In the genomic region with DNA sequence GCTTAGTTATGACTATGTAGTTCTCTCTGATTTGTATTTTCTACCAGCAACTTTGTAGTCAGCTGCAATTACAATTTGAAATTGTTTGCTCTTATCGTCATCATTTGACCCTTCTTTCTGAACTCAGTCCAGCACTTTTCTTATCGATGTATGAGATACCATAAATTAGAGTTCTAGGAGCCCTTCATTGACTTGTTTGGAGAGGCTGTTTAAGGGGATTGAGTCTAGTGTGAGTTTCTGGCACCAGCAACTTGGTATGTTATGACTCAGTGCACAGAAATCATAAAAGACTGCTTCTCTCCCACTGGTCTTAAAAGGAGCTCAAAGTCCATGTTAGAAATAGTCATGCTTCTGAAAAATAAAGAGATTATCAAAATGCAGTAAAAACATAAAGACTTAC, we compare ENCODE assay signal across 9 cellular contexts.
DNase-seq lines count a peak whose midpoint lies in the region; ATAC-seq and TF ChIP-seq lines count a peak whose summit lies in the region.
"Had no signal": no experiment of that assay in that cellular context is flagged by ENCODE, and none has a peak within 500 bp of the region (broad histone marks: within the 10 kb centered on the region; RNA-seq: fewer than 3 reads in every experiment).

No MANE protein-coding gene starts in this region.

- TF ChIP-seq CTCF in HFF-Myc (IDR thresholded peaks at IDR 0.05; ENCODE audit: low read depth, low read length, missing control alignments) (no peak), tibial artery (IDR thresholded peaks at IDR 0.05) (no peak), gastrocnemius medialis (IDR thresholded peaks at IDR 0.05 in 4 of 5, conservative IDR thresholded peaks at IDR 0.05 in 1 of 5) (no peak), suprapubic skin (IDR thresholded peaks at IDR 0.05) (no peak)

- H3K9me3 ChIP-seq in SK-N-MC (ENCODE audit: low read depth, low read length) (no peaks in the 10 kb centered on the region), tibial artery (no peaks in the 10 kb centered on the region), gastrocnemius medialis (no peaks in the 10 kb centered on the region), suprapubic skin (no peaks in the 10 kb centered on the region)

- H3K27me3 Mint-ChIP-seq in T-cell = no peaks in the 10 kb centered on the region

- peak overlapping the region; percentile 34 for H3K9ac ChIP-seq in SK-N-MC (ENCODE audit: insufficient read length)

- WGBS in suprapubic skin = 41% methylated on average over 2 of the region's 2 CpGs

- in situ Hi-C loops in gastrocnemius medialis (cut with MboI; ENCODE audit: low sequenced_read_pairs in 4 of 4) = no loop called here

- intact Hi-C loops in tibial artery (cut with DNase I; ENCODE audit: low total_unique reads) = loop anchor here (5.0 kb wide), 1 partner anchor 685 kb away; the partner anchor contains the start of gene IBTK
- intact Hi-C loops in gastrocnemius medialis (cut with DNase I; ENCODE audit: low total_unique reads) = no loop called here

- H3K9me3 Mint-ChIP-seq in T-cell = peaks cover 0 to 3% (median 3%) of the 10 kb centered on the region in 3 donors

- H3K4me3 Mint-ChIP-seq in T-cell = no peak overlapping the region

- DNase-seq in HFF-Myc (ENCODE audit: extremely low read depth, low read depth) (peak; percentile 14), SK-N-MC (ENCODE audit: low read depth, low spot score) (peak; percentile 20), hepatic stellate cell (ENCODE audit: low spot score) (peak; percentile 17), tibial artery (no peak), T-cell (no peak), gastrocnemius medialis (no peak), suprapubic skin (ENCODE audit: low spot score in 2 of 2) (no peak)
- DNase-seq: NCI-H1417 treated with DMSO at 0.1 percent for 48 hours had no signal

- H3K27ac ChIP-seq in SK-N-MC (peak overlapping the region; percentile 69; the same call in 1 of the 2 replicates), tibial artery (peak overlapping the region; percentile 57 to 64), gastrocnemius medialis (no peak overlapping the region), suprapubic skin (no peak overlapping the region)

- H3K4me1 ChIP-seq in tibial artery (peaks cover 0 to 27% (median 4%) of the 10 kb centered on the region in 4 donors), gastrocnemius medialis (no peaks in the 10 kb centered on the region), suprapubic skin (no peaks in the 10 kb centered on the region)

- TF ChIP-seq EP300 in suprapubic skin (IDR thresholded peaks at IDR 0.05) = no peak

- H3K36me3 ChIP-seq in SK-N-MC (ENCODE audit: insufficient read depth, low read length) (no peaks in the 10 kb centered on the region), tibial artery (no peaks in the 10 kb centered on the region), gastrocnemius medialis (no peaks in the 10 kb centered on the region), suprapubic skin (no peaks in the 10 kb centered on the region)

- POLR2A ChIA-PET in T-cell (lab: Charles Lee) = no interaction called here

- H3K36me3 Mint-ChIP-seq in T-cell = no peaks in the 10 kb centered on the region

- H3K4me1 Mint-ChIP-seq in T-cell = no peaks in the 10 kb centered on the region

- no peak overlapping the region for H3K4me3 ChIP-seq in HFF-Myc (replicated peaks; ENCODE audit: low read depth, low read length)
- peak overlapping the region; percentile 54 for H3K4me3 ChIP-seq in SK-N-MC
- H3K4me3 ChIP-seq in tibial artery = peak overlapping the region; percentile 3 to 18
- no peak overlapping the region for H3K4me3 ChIP-seq in gastrocnemius medialis
- no peak overlapping the region for H3K4me3 ChIP-seq in suprapubic skin

- CTCF ChIA-PET in T-cell (lab: Charles Lee) = no interaction called here

- ATAC-seq in T-cell (replicated peaks in 1 of 4) (no peak), gastrocnemius medialis (no peak), GM18909 (IDR thresholded peaks at IDR 0.05; ENCODE audit: poor library complexity, unreplicated experiment) (no peak)

- H3K27me3 ChIP-seq in tibial artery = no peaks in the 10 kb centered on the region
- no peaks in the 10 kb centered on the region for H3K27me3 ChIP-seq in gastrocnemius medialis
- H3K27me3 ChIP-seq in suprapubic skin = no peaks in the 10 kb centered on the region

- TF ChIP-seq POLR2A in gastrocnemius medialis (IDR thresholded peaks at IDR 0.05) (no peak), suprapubic skin (IDR thresholded peaks at IDR 0.05) (no peak)

- H3K27ac Mint-ChIP-seq in T-cell = no peak overlapping the region

Comparison
In these comparisons a context has a peak if more than half of its experiments do, and no peak if none do; other contexts are left out.
1. DNase-seq: peak in HFF-Myc (single experiment), SK-N-MC (single experiment) and hepatic stellate cell (single experiment); none in tibial artery (0 of 2), T-cell (0 of 34), gastrocnemius medialis (0 of 2) and suprapubic skin (0 of 2).
2. H3K4me3 ChIP-seq: peak in SK-N-MC (single experiment) and tibial artery (2 of 2); none in HFF-Myc (single experiment), gastrocnemius medialis (0 of 4) and suprapubic skin (single experiment).
3. H3K27ac ChIP-seq: peak in SK-N-MC (single experiment) and tibial artery (2 of 2); none in gastrocnemius medialis (0 of 4) and suprapubic skin (single experiment).